Comparison of ENCODE assay signal across 8 cellular contexts in genomic region chr4:153205757-153206156, GRCh38. TPM values are rescaled to one million over a fixed set of nuclear protein-coding genes. Genes with fewer than 3 reads are reported as not detected.
A peak's percentile ranks its signal among the peaks of the same experiment; 100 is the strongest.
DNase-seq lines count a peak whose midpoint lies in the region; ATAC-seq and TF ChIP-seq lines count a peak whose summit lies in the region.

No MANE protein-coding gene starts in this region.

- peaks cover 46% of the 10 kb centered on the region for H3K4me1 ChIP-seq in HAP-1

- no peaks in the 10 kb centered on the region for H3K27me3 ChIP-seq in HAP-1 (ENCODE audit: low read depth)

- in situ Hi-C loops in HAP-1 (cut with MboI; ENCODE audit: low sequenced_read_pairs): no loop called here

- peak; percentile 66 to 69 for DNase-seq in HAP-1 (ENCODE audit: low spot score in 2 of 2)
- peak; percentile 60 for DNase-seq in activated CD4-positive, alpha-beta T cell treated with anti-CD3 and anti-CD28 coated beads for 48 hours
- DNase-seq in epithelial cell of proximal tubule (ENCODE audit: low read depth): no peak
- DNase-seq in stimulated activated CD4-positive, alpha-beta T cell treated with anti-CD3 and anti-CD28 coated beads, Interleukin-15, amount 100 ng/mL, for 24 hours: peak; percentile 64

- no peak for TF ChIP-seq CTCF in epithelial cell of proximal tubule (conservative IDR thresholded peaks at IDR 0.05; ENCODE audit: low read depth, low read length)

- ATAC-seq in HG02870 (IDR thresholded peaks at IDR 0.05; ENCODE audit: unreplicated experiment) (no peak), GM19397 (IDR thresholded peaks at IDR 0.05; ENCODE audit: unreplicated experiment) (no peak), GM19324 (IDR thresholded peaks at IDR 0.05; ENCODE audit: low FRiP score, unreplicated experiment) (no peak), GM21528 (IDR thresholded peaks at IDR 0.05; ENCODE audit: low FRiP score, unreplicated experiment) (no peak)

- no peaks in the 10 kb centered on the region for H3K9me3 ChIP-seq in HAP-1

- H3K36me3 ChIP-seq in HAP-1 (replicated peaks): no peaks in the 10 kb centered on the region

- H3K4me3 ChIP-seq in HAP-1 (peak overlapping the region; percentile 37), epithelial cell of proximal tubule (ENCODE audit: low read depth, low read length) (peak overlapping the region; percentile 47)

RNA-seq across cellular contexts. Expression of gene TRIM2, which starts 1.5 kb away (rescaled TPM):
- total RNA-seq in epithelial cell of proximal tubule: 38.2 and 40.8 TPM in 2 replicates
